4 cellular contexts compared by ENCODE assay signal in the genomic region with DNA sequence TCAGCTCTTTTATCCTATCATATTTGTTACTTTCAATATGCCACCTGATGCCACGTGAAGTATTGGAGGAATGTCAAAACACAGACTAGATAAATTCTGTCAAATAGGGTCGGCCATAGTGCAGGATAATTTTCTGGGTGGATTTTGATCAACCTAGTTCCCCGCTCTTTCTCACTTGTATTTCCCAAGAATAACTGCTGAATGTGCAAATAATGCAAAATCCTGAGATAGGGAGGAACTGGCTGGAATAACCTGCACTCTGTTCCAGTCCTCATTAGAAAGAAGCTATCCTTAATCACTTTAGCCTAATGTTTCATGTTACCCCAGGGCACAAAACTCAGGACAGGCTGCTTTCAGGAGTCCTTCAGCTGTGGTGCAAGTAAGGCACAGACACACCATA.
TF ChIP-seq lines count a peak whose summit lies in the region.

No MANE protein-coding gene starts in this region.

TF ChIP-seq in HepG2, 621 proteins besides CTCF, POLR2A, EP300 and RAD21:
- TF ChIP-seq, protein P1, sequence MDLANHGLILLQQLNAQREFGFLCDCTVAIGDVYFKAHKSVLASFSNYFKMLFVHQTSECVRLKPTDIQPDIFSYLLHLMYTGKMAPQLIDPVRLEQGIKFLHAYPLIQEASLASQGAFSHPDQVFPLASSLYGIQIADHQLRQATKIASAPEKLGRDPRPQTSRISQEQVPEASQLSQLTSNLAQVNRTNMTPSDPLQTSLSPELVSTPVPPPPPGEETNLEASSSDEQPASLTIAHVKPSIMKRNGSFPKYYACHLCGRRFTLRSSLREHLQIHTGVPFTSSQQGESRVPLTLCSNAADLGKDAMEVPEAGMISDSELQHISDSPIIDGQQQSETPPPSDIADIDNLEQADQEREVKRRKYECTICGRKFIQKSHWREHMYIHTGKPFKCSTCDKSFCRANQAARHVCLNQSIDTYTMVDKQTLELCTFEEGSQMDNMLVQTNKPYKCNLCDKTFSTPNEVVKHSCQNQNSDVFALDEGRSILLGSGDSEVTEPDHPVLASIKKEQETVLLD (CRISPR knock-in tag; IDR thresholded peaks at IDR 0.05; ENCODE audit: low read depth): no peak
- TF ChIP-seq MAFF (IDR thresholded peaks at IDR 0.05; ENCODE audit: low read depth, low read length) (peak; percentile 81), MAFK (conservative IDR thresholded peaks at IDR 0.05 in 1 of 2, IDR thresholded peaks at IDR 0.05 in 1 of 2; ENCODE audit: low read length in 2 of 2) (peak; percentile 81 to 88)
- TF ChIP-seq, protein P2, sequence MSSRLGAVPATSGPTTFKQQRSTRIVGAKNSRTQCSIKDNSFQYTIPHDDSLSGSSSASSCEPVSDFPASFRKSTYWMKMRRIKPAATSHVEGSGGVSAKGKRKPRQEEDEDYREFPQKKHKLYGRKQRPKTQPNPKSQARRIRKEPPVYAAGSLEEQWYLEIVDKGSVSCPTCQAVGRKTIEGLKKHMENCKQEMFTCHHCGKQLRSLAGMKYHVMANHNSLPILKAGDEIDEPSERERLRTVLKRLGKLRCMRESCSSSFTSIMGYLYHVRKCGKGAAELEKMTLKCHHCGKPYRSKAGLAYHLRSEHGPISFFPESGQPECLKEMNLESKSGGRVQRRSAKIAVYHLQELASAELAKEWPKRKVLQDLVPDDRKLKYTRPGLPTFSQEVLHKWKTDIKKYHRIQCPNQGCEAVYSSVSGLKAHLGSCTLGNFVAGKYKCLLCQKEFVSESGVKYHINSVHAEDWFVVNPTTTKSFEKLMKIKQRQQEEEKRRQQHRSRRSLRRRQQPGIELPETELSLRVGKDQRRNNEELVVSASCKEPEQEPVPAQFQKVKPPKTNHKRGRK (CRISPR knock-in tag; IDR thresholded peaks at IDR 0.05): no peak
- TF ChIP-seq, protein P3, sequence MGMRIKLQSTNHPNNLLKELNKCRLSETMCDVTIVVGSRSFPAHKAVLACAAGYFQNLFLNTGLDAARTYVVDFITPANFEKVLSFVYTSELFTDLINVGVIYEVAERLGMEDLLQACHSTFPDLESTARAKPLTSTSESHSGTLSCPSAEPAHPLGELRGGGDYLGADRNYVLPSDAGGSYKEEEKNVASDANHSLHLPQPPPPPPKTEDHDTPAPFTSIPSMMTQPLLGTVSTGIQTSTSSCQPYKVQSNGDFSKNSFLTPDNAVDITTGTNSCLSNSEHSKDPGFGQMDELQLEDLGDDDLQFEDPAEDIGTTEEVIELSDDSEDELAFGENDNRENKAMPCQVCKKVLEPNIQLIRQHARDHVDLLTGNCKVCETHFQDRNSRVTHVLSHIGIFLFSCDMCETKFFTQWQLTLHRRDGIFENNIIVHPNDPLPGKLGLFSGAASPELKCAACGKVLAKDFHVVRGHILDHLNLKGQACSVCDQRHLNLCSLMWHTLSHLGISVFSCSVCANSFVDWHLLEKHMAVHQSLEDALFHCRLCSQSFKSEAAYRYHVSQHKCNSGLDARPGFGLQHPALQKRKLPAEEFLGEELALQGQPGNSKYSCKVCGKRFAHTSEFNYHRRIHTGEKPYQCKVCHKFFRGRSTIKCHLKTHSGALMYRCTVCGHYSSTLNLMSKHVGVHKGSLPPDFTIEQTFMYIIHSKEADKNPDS (CRISPR knock-in tag; IDR thresholded peaks at IDR 0.05): no peak

TF ChIP-seq in A549, 52 proteins besides CTCF, POLR2A, EP300 and RAD21:
- TF ChIP-seq MAFK (IDR thresholded peaks at IDR 0.05; ENCODE audit: partially characterized antibody): peak; percentile 86
- TF ChIP-seq RFX5 (IDR thresholded peaks at IDR 0.05): no peak
TF ChIP-seq in A549: peak in this region for 1.

TF ChIP-seq in IMR-90, 13 proteins besides CTCF, POLR2A, EP300 and RAD21:
- TF ChIP-seq MAFK (IDR thresholded peaks at IDR 0.05; ENCODE audit: low read depth, low read length) (peak; percentile 86), CEBPB (IDR thresholded peaks at IDR 0.05; ENCODE audit: low read depth, low read length) (no peak)

TF ChIP-seq in K562, 482 proteins besides CTCF, POLR2A, EP300 and RAD21:
- TF ChIP-seq ZNF668 (CRISPR knock-in tag; IDR thresholded peaks at IDR 0.05): no peak
- peak; percentile 70 for TF ChIP-seq MAFK (IDR thresholded peaks at IDR 0.05; ENCODE audit: low read length)
- TF ChIP-seq C11orf30 (IDR thresholded peaks at IDR 0.05; ENCODE audit: low read depth): peak; percentile 43; the same call in 1 of the 2 replicates
- TF ChIP-seq MCM2 (IDR thresholded peaks at IDR 0.05; ENCODE audit: low read depth): no peak
- TF ChIP-seq MAFF (IDR thresholded peaks at IDR 0.05; ENCODE audit: low read length): peak; percentile 66
- TF ChIP-seq MAFG (tag; conservative IDR thresholded peaks at IDR 0.05): peak; percentile 31; the same call in 1 of the 2 replicates
- TF ChIP-seq ZNF316 (IDR thresholded peaks at IDR 0.05): peak; percentile 55; the same call in 1 of the 2 replicates
- no peak for TF ChIP-seq XRCC4 (IDR thresholded peaks at IDR 0.05; ENCODE audit: extremely low read depth, insufficient read depth, insufficient read length)
